ENCODE assay signal across 2 cellular contexts in genomic region chr4:7803371-7803770, GRCh38.
TF ChIP-seq lines count a peak whose summit lies in the region.

No MANE protein-coding gene starts in this region.

TF ChIP-seq in IMR-90, 13 proteins besides CTCF, POLR2A, EP300 and RAD21:
- TF ChIP-seq NFE2L2 (IDR thresholded peaks at IDR 0.05; ENCODE audit: low read depth, low read length) (no peak), ELK1 (IDR thresholded peaks at IDR 0.05; ENCODE audit: borderline replicate concordance, low read depth, low read length) (no peak), BHLHE40 (IDR thresholded peaks at IDR 0.05; ENCODE audit: low read depth, low read length) (no peak), MAFK (IDR thresholded peaks at IDR 0.05; ENCODE audit: low read depth, low read length) (no peak), CHD1 (IDR thresholded peaks at IDR 0.05; ENCODE audit: low read depth, low read length) (no peak), RCOR1 (IDR thresholded peaks at IDR 0.05; ENCODE audit: insufficient replicate concordance, low read length) (no peak), CEBPB (IDR thresholded peaks at IDR 0.05; ENCODE audit: low read depth, low read length) (no peak), RFX5 (IDR thresholded peaks at IDR 0.05; ENCODE audit: low read depth, low read length) (no peak), SMC3 (IDR thresholded peaks at IDR 0.05; ENCODE audit: low read depth, low read length) (no peak), FOS (IDR thresholded peaks at IDR 0.05; ENCODE audit: low read depth, low read length) (no peak), MAZ (IDR thresholded peaks at IDR 0.05; ENCODE audit: borderline replicate concordance, low read depth, low read length) (no peak), MXI1 (IDR thresholded peaks at IDR 0.05; ENCODE audit: borderline replicate concordance, low read depth, low read length) (no peak)
- TF ChIP-seq, protein P1, sequence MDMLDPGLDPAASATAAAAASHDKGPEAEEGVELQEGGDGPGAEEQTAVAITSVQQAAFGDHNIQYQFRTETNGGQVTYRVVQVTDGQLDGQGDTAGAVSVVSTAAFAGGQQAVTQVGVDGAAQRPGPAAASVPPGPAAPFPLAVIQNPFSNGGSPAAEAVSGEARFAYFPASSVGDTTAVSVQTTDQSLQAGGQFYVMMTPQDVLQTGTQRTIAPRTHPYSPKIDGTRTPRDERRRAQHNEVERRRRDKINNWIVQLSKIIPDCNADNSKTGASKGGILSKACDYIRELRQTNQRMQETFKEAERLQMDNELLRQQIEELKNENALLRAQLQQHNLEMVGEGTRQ (IDR thresholded peaks at IDR 0.05; ENCODE audit: low read depth, low read length) = no peak

TF ChIP-seq in GM12891, 5 proteins besides CTCF, POLR2A, EP300 and RAD21:
- TF ChIP-seq SPI1 (IDR thresholded peaks at IDR 0.05; ENCODE audit: low read depth, low read length) (no peak), TAF1 (IDR thresholded peaks at IDR 0.05; ENCODE audit: low read depth, low read length) (no peak), POU2F2 (IDR thresholded peaks at IDR 0.05; ENCODE audit: low read depth, low read length) (no peak), PAX5 (IDR thresholded peaks at IDR 0.05; ENCODE audit: insufficient read depth, low read length, severe bottlenecking) (no peak), POLR2AphosphoS5 (IDR thresholded peaks at IDR 0.05; ENCODE audit: low read depth, low read length) (no peak)
